Comparison of ENCODE assay signal across 8 cellular contexts in genomic region chr12:102119674-102120563, GRCh38. TPM values are rescaled to one million over a fixed set of nuclear protein-coding genes. Genes with fewer than 3 reads are reported as not detected.
A peak's percentile ranks its signal among the peaks of the same experiment; 100 is the strongest.
DNase-seq lines count a peak whose midpoint lies in the region; TF ChIP-seq lines count a peak whose summit lies in the region.

A gene with protein sequence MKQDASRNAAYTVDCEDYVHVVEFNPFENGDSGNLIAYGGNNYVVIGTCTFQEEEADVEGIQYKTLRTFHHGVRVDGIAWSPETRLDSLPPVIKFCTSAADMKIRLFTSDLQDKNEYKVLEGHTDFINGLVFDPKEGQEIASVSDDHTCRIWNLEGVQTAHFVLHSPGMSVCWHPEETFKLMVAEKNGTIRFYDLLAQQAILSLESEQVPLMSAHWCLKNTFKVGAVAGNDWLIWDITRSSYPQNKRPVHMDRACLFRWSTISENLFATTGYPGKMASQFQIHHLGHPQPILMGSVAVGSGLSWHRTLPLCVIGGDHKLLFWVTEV (minus strand): TSS chr12:102120114. CDS start chr12:102118518, 1,596 bp downstream.
A gene with protein sequence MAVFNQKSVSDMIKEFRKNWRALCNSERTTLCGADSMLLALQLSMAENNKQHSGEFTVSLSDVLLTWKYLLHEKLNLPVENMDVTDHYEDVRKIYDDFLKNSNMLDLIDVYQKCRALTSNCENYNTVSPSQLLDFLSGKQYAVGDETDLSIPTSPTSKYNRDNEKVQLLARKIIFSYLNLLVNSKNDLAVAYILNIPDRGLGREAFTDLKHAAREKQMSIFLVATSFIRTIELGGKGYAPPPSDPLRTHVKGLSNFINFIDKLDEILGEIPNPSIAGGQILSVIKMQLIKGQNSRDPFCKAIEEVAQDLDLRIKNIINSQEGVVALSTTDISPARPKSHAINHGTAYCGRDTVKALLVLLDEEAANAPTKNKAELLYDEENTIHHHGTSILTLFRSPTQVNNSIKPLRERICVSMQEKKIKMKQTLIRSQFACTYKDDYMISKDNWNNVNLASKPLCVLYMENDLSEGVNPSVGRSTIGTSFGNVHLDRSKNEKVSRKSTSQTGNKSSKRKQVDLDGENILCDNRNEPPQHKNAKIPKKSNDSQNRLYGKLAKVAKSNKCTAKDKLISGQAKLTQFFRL (plus strand): TSS chr12:102120183. CDS start chr12:102123889, 3,706 bp downstream.

- H3K36me3 Mint-ChIP-seq in neural crest cell (ENCODE audit: low read depth) = peaks cover 3% of the 10 kb centered on the region

- no peaks in the 10 kb centered on the region for H3K27me3 Mint-ChIP-seq in neural crest cell (ENCODE audit: low read depth)

- TF ChIP-seq CTCF in Loucy (conservative IDR thresholded peaks at IDR 0.05; ENCODE audit: low read length) = no peak
- TF ChIP-seq CTCF in foreskin fibroblast (IDR thresholded peaks at IDR 0.05; ENCODE audit: low read depth, low read length) = no peak
- no peak for TF ChIP-seq CTCF in neural crest cell (conservative IDR thresholded peaks at IDR 0.05)

- H3K9ac ChIP-seq in Loucy (ENCODE audit: low read depth, low read length, poor library complexity, severe bottlenecking) = peak within 1 kb of the TSS; percentile 99
- peak within 1 kb of the TSS; percentile 92 to 96 for H3K9ac ChIP-seq in stomach smooth muscle (ENCODE audit: low read length in 2 of 2)

- peak within 1 kb of the TSS; percentile 98 for H3K4me3 Mint-ChIP-seq in neural crest cell

- H3F3A ChIP-seq in Loucy (ENCODE audit: low read depth) = 0 out of 2 replicates have a peak, but pooled peaks cover 3% of the 10 kb centered on the region

- H3K27ac ChIP-seq in stomach smooth muscle (ENCODE audit: low read length) = peak within 1 kb of the TSS; percentile 79

- H3K36me3 ChIP-seq in H7 (replicated peaks; ENCODE audit: control insufficient read depth, insufficient read depth, low read length) (peaks cover 4% of the 10 kb centered on the region; the same call in 1 of the 2 replicates), Loucy (ENCODE audit: insufficient read depth, low read length) (no peaks in the 10 kb centered on the region), stomach smooth muscle (ENCODE audit: control insufficient read depth in 2 of 2, insufficient read depth in 2 of 2, low read length in 2 of 2) (peaks cover 0 to 3% of the 10 kb centered on the region in 2 donors)

- peaks cover 63% of the 10 kb centered on the region for H3K79me2 ChIP-seq in Loucy (ENCODE audit: insufficient read depth, low read length)

- H3K9me2 ChIP-seq in Loucy (replicated peaks; ENCODE audit: low read depth, low read length) = no peaks in the 10 kb centered on the region

- peaks cover 38% of the 10 kb centered on the region for H4K20me1 ChIP-seq in Loucy (ENCODE audit: insufficient read depth, low read length, poor library complexity, severe bottlenecking)

- H3K4me1 ChIP-seq in Loucy (ENCODE audit: insufficient read depth, low read length, poor library complexity, severe bottlenecking) = peaks cover 51% of the 10 kb centered on the region
- H3K4me1 ChIP-seq in stomach smooth muscle (ENCODE audit: control insufficient read depth, insufficient read depth, low read length) = peaks cover 5% of the 10 kb centered on the region

- peak within 1 kb of the TSS; percentile 70 for H3K4me3 ChIP-seq in H7 (ENCODE audit: insufficient read depth, low read depth, low read length)
- H3K4me3 ChIP-seq in Loucy (ENCODE audit: low read length, poor library complexity, severe bottlenecking) = peak within 1 kb of the TSS; percentile 90
- H3K4me3 ChIP-seq in foreskin fibroblast (ENCODE audit: low read depth in 1 of 2, low read length in 2 of 2) = peak within 1 kb of the TSS; percentile 83 to 89
- H3K4me3 ChIP-seq in stomach smooth muscle (ENCODE audit: low read length in 2 of 2) = peak within 1 kb of the TSS; percentile 90 to 98

- H3K27ac Mint-ChIP-seq in neural crest cell (ENCODE audit: unreplicated experiment) = peak within 1 kb of the TSS; percentile 97

- DNase-seq in G401 (ENCODE audit: low spot score) (peak; percentile 89), H7 (peak; percentile 88), SHP77 treated with DMSO at 0.1 percent for 48 hours (lab: John Stamatoyannopoulos, UW) (peak; percentile 72), activated gamma-delta T cell (lab: John Stamatoyannopoulos, UW) (peak; percentile 90), foreskin fibroblast (peak; percentile 85 to 96), neural crest cell (ENCODE audit: low read depth, low spot score) (peak; percentile 83)

- H3K27me3 ChIP-seq in H7 (ENCODE audit: control insufficient read depth, insufficient read depth, low read length) = no peaks in the 10 kb centered on the region
- H3K27me3 ChIP-seq in Loucy (ENCODE audit: insufficient read depth, low read length, poor library complexity, severe bottlenecking) = no peaks in the 10 kb centered on the region
- H3K27me3 ChIP-seq in stomach smooth muscle (ENCODE audit: control insufficient read depth in 1 of 2, insufficient read depth in 2 of 2, low read length in 2 of 2) = no peaks in the 10 kb centered on the region

- peak within 1 kb of the TSS; percentile 95 for H3K4me2 ChIP-seq in Loucy (ENCODE audit: low read depth, low read length, poor library complexity, severe bottlenecking)

- H2AFZ ChIP-seq in Loucy (ENCODE audit: low read length) = peak within 1 kb of the TSS; percentile 94

- no peaks in the 10 kb centered on the region for H3K9me3 Mint-ChIP-seq in neural crest cell

- no peaks in the 10 kb centered on the region for H3K9me3 ChIP-seq in Loucy (ENCODE audit: insufficient read depth, low read depth, low read length)
- H3K9me3 ChIP-seq in stomach smooth muscle (ENCODE audit: control insufficient read depth in 2 of 2, low read length in 2 of 2) = no peaks in the 10 kb centered on the region

- H3K4me1 Mint-ChIP-seq in neural crest cell = peaks cover 25% of the 10 kb centered on the region

- in situ Hi-C loops in G401 (cut with HindIII; ENCODE audit: low sequenced_read_pairs) = no loop called here

RNA-seq across cellular contexts. Expression of the first gene that starts in this region (rescaled TPM):
- total RNA-seq in G401 (2014; rRNA removed; shearing (Covaris generic)) = 92.8 and 117 TPM in 2 replicates
- 73.8 and 88.5 TPM in 2 replicates for total RNA-seq in H7 (2014; rRNA removed; shearing (Covaris generic))
- total RNA-seq in neural crest cell = 44.9 and 46.4 TPM in 2 replicates

RNA-seq across cellular contexts. Expression of the second gene that starts in this region (rescaled TPM):
- total RNA-seq in G401 (2014; rRNA removed; shearing (Covaris generic)) = 27.8 and 51.0 TPM in 2 replicates
- total RNA-seq in H7 (2014; rRNA removed; shearing (Covaris generic)) = 30.9 and 33.5 TPM in 2 replicates
- 30.6 and 31.9 TPM in 2 replicates for total RNA-seq in neural crest cell

Comparison
In these comparisons a context has a peak if more than half of its experiments do, and no peak if none do; other contexts are left out.
1. Peak in every context shown above with its lines: DNase-seq, H3K4me3 ChIP-seq and H3K27ac ChIP-seq.